ENCODE assay signal across 1 cellular context in the genomic region with DNA sequence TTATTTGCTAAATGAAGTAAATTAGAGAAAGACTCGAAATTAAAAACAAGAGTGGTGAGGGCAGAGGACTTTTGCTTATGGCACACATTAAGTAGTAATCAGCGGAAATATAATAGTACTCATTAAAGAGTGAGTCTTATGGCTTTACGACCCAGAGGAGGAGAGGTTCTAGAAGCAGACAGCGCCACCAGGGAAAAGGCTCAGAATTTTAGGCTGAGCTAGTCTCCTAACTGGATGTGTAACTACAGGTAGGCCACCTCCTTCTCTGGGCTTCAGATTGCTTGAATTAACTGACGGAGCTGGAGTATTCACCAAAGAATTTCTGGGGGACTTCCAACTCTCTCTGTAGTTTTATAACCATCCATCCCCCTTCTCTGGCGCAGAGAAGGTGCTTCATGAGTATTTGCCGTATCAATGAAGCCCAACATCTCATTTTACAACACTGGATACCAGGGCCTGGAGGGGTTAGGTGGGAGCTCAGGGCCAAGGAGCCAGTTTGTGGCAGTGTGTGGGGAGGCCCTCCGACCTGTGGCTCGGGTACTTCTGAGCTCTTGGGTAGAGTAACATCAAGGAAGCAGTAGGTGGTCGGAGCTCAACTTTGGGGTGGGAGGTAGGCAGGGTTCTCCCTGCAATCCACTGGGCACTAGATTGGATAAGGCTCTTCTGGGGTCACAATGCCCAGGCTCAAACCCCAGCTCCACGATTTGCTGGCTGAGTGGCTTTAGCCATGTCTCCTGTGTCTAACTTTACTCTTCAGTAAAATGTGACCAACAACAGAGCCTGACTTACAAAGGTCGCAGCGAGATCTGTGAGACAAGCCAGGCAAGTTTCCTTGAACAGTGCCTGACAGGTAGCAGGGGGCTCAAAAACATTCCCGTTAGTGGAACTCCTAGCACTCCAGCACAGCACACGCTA.
TF ChIP-seq lines count a peak whose summit lies in the region.

No MANE protein-coding gene starts in this region.

TF ChIP-seq in endothelial cell of umbilical vein, 7 proteins besides CTCF, POLR2A, EP300 and RAD21:
- no peak for TF ChIP-seq POLR2AphosphoS5 (IDR thresholded peaks at IDR 0.05; ENCODE audit: insufficient read depth, low read depth, low read length)
- no peak for TF ChIP-seq GATA2 (IDR thresholded peaks at IDR 0.05; ENCODE audit: insufficient read depth, insufficient read length, low read depth, low read length)
TF ChIP-seq in endothelial cell of umbilical vein: peak in this region for 0.
